8 cellular contexts compared by ENCODE assay signal in genomic region chr14:103109789-103110415, GRCh38. TPM values are rescaled to one million over a fixed set of nuclear protein-coding genes. Genes with fewer than 3 reads are reported as not detected.
DNase-seq lines count a peak whose midpoint lies in the region; ATAC-seq and TF ChIP-seq lines count a peak whose summit lies in the region.
"Had no signal": no experiment of that assay in that cellular context is flagged by ENCODE, and none has a peak within 500 bp of the region (broad histone marks: within the 10 kb centered on the region; RNA-seq: fewer than 3 reads in every experiment).

No MANE protein-coding gene starts in this region.

- peak overlapping the region; percentile 50 to 85 (median 70) for H3K27ac ChIP-seq in Peyer's patch
- no peak overlapping the region for H3K27ac ChIP-seq in CD4-positive, alpha-beta memory T cell (ENCODE audit: low read depth, low read length)
- H3K27ac ChIP-seq: tibial artery had no signal

- peaks cover 6 to 10% of the 10 kb centered on the region in 2 donors for H3K27me3 Mint-ChIP-seq in CD4-positive, alpha-beta memory T cell
- H3K27me3 Mint-ChIP-seq in activated T-helper 2 cell treated with anti-CD3 and anti-CD28 coated beads, Interferon-gamma antibody, Interleukin-2, Interleukin-4, amounts not matched to agents 10 μg/mL and 5 μg/mL and 100 μg/mL, durations not matched to agents 14 hours and 24 hours and 36 hours (ENCODE audit: low read depth), result peaks cover 9% of the 10 kb centered on the region

- no peaks in the 10 kb centered on the region for H3K9me3 ChIP-seq in Peyer's patch
- no peaks in the 10 kb centered on the region for H3K9me3 ChIP-seq in CD4-positive, alpha-beta memory T cell (ENCODE audit: control insufficient read depth in 1 of 2, low read length in 2 of 2)
- H3K9me3 ChIP-seq: tibial artery had no signal

- no peak overlapping the region for H3K4me3 ChIP-seq in Peyer's patch
- H3K4me3 ChIP-seq in CD4-positive, alpha-beta memory T cell (ENCODE audit: low read length in 2 of 2), result no peak overlapping the region
- H3K4me3 ChIP-seq: tibial artery had no signal

- no peak overlapping the region for H3K27ac Mint-ChIP-seq in CD4-positive, alpha-beta memory T cell
- no peak overlapping the region for H3K27ac Mint-ChIP-seq in activated T-helper 2 cell treated with anti-CD3 and anti-CD28 coated beads, Interferon-gamma antibody, Interleukin-2, Interleukin-4, amounts not matched to agents 10 μg/mL and 5 μg/mL and 100 μg/mL, durations not matched to agents 14 hours and 24 hours and 36 hours
- H3K27ac Mint-ChIP-seq: activated B cell treated with CpG ODN at 0.5 μM for 24 hours had no signal

- H3K27me3 ChIP-seq in Peyer's patch, result no peaks in the 10 kb centered on the region
- H3K27me3 ChIP-seq in CD4-positive, alpha-beta memory T cell (ENCODE audit: insufficient read depth, low read length), result no peaks in the 10 kb centered on the region

- intact Hi-C loops in CD4-positive, alpha-beta memory T cell (cut with micrococcal nuclease), result loop anchor here (5.0 kb wide), 1 partner anchor 418 kb away; no protein-coding TSS in a partner anchor
- intact Hi-C loops in activated T-helper 2 cell treated with anti-CD3 and anti-CD28 coated beads, Interferon-gamma antibody, Interleukin-2, Interleukin-4, amounts not matched to agents 10 μg/mL and 5 μg/mL and 100 μg/mL, durations not matched to agents 14 hours and 24 hours and 36 hours (cut with micrococcal nuclease), result loop anchor here (5.0 kb wide), 1 partner anchor 72 kb away; no protein-coding TSS in a partner anchor

- CTCF ChIA-PET in CD4-positive, alpha-beta memory T cell (lab: Charles Lee; ENCODE audit: partially characterized antibody), result no interaction called here

- TF ChIP-seq CTCF in Peyer's patch (IDR thresholded peaks at IDR 0.05), result no peak

- peaks cover 0 to 47% (median 9%) of the 10 kb centered on the region in 4 donors for H3K4me1 ChIP-seq in Peyer's patch
- peaks cover 11% of the 10 kb centered on the region for H3K4me1 ChIP-seq in CD4-positive, alpha-beta memory T cell (ENCODE audit: insufficient read depth, low read length)

- no peak for ATAC-seq in GM18861 (IDR thresholded peaks at IDR 0.05; ENCODE audit: unreplicated experiment)

- peaks cover 3 to 11% (median 9%) of the 10 kb centered on the region in 4 donors for H3K4me1 Mint-ChIP-seq in CD4-positive, alpha-beta memory T cell
- peaks cover 5% of the 10 kb centered on the region for H3K4me1 Mint-ChIP-seq in activated T-helper 2 cell treated with anti-CD3 and anti-CD28 coated beads, Interferon-gamma antibody, Interleukin-2, Interleukin-4, amounts not matched to agents 10 μg/mL and 5 μg/mL and 100 μg/mL, durations not matched to agents 14 hours and 24 hours and 36 hours (ENCODE audit: low read depth)

- H3K9me3 Mint-ChIP-seq in CD4-positive, alpha-beta memory T cell, result no peaks in the 10 kb centered on the region
- no peaks in the 10 kb centered on the region for H3K9me3 Mint-ChIP-seq in activated T-helper 2 cell treated with anti-CD3 and anti-CD28 coated beads, Interferon-gamma antibody, Interleukin-2, Interleukin-4, amounts not matched to agents 10 μg/mL and 5 μg/mL and 100 μg/mL, durations not matched to agents 14 hours and 24 hours and 36 hours
- H3K9me3 Mint-ChIP-seq: activated B cell treated with CpG ODN at 0.5 μM for 24 hours had no signal

- no peaks in the 10 kb centered on the region for H3K36me3 Mint-ChIP-seq in CD4-positive, alpha-beta memory T cell
- H3K36me3 Mint-ChIP-seq in activated T-helper 2 cell treated with anti-CD3 and anti-CD28 coated beads, Interferon-gamma antibody, Interleukin-2, Interleukin-4, amounts not matched to agents 10 μg/mL and 5 μg/mL and 100 μg/mL, durations not matched to agents 14 hours and 24 hours and 36 hours (ENCODE audit: low read depth), result no peaks in the 10 kb centered on the region

- peak; percentile 49 for DNase-seq in AG08395 (ENCODE audit: low spot score)
- no peak for DNase-seq in Peyer's patch
- DNase-seq in islet precursor cell, result peak; percentile 96
- no peak for DNase-seq in CD4-positive, alpha-beta memory T cell
- no peak for DNase-seq in activated T-helper 2 cell treated with anti-CD3 and anti-CD28 coated beads, Interferon-gamma antibody, Interleukin-2, Interleukin-4, amounts not matched to agents 10 μg/mL and 5 μg/mL and 100 μg/mL, durations not matched to agents 14 hours and 24 hours and 36 hours (ENCODE audit: low spot score)
- DNase-seq: activated B cell treated with CpG ODN at 0.5 μM for 24 hours, tibial artery had no signal

- no peak overlapping the region for H3K4me3 Mint-ChIP-seq in CD4-positive, alpha-beta memory T cell
- no peak overlapping the region for H3K4me3 Mint-ChIP-seq in activated T-helper 2 cell treated with anti-CD3 and anti-CD28 coated beads, Interferon-gamma antibody, Interleukin-2, Interleukin-4, amounts not matched to agents 10 μg/mL and 5 μg/mL and 100 μg/mL, durations not matched to agents 14 hours and 24 hours and 36 hours (ENCODE audit: low read depth)
- H3K4me3 Mint-ChIP-seq: activated B cell treated with CpG ODN at 0.5 μM for 24 hours had no signal

- no peak for TF ChIP-seq POLR2A in Peyer's patch (IDR thresholded peaks at IDR 0.05)

- no peaks in the 10 kb centered on the region for H3K36me3 ChIP-seq in Peyer's patch
- no peaks in the 10 kb centered on the region for H3K36me3 ChIP-seq in CD4-positive, alpha-beta memory T cell (ENCODE audit: insufficient read depth, low read length)
- H3K36me3 ChIP-seq: tibial artery had no signal

- POLR2A ChIA-PET in CD4-positive, alpha-beta memory T cell (lab: Charles Lee; ENCODE audit: partially characterized antibody), result no interaction called here

RNA-seq across cellular contexts. Expression of gene TNFAIP2, which starts 13.4 kb away (rescaled TPM):
- 10 to 100 TPM; 10.5 to 94.9 (median 31.1) TPM for total RNA-seq in Peyer's patch
- total RNA-seq in CD4-positive, alpha-beta memory T cell, result 1 to 10 TPM; 5.1 to 5.8 TPM
- not detected for polyA plus RNA-seq in CD4-positive, alpha-beta memory T cell
- 0.64 and 1.0 TPM in 2 replicates for total RNA-seq in activated T-helper 2 cell treated with anti-CD3 and anti-CD28 coated beads, Interferon-gamma antibody, Interleukin-2, Interleukin-4, amounts not matched to agents 10 μg/mL and 5 μg/mL and 100 μg/mL, durations not matched to agents 14 hours and 24 hours and 36 hours

RNA-seq across cellular contexts. Expression of gene EXOC3L4, which starts 15.4 kb away (rescaled TPM):
- 10 to 100 TPM; 20.6 to 69.5 (median 34.1) TPM for total RNA-seq in Peyer's patch
- total RNA-seq in CD4-positive, alpha-beta memory T cell, result not detected
- polyA plus RNA-seq in CD4-positive, alpha-beta memory T cell, result not detected
- not detected in 2 replicates for total RNA-seq in activated T-helper 2 cell treated with anti-CD3 and anti-CD28 coated beads, Interferon-gamma antibody, Interleukin-2, Interleukin-4, amounts not matched to agents 10 μg/mL and 5 μg/mL and 100 μg/mL, durations not matched to agents 14 hours and 24 hours and 36 hours
- total RNA-seq: activated B cell treated with CpG ODN at 0.5 μM for 24 hours had no signal

RNA-seq across cellular contexts. Expression of gene LBHD2, which starts 25.9 kb away (rescaled TPM):
- total RNA-seq in Peyer's patch, result not detected
- total RNA-seq in CD4-positive, alpha-beta memory T cell, result not detected
- not detected for polyA plus RNA-seq in CD4-positive, alpha-beta memory T cell
- total RNA-seq in activated T-helper 2 cell treated with anti-CD3 and anti-CD28 coated beads, Interferon-gamma antibody, Interleukin-2, Interleukin-4, amounts not matched to agents 10 μg/mL and 5 μg/mL and 100 μg/mL, durations not matched to agents 14 hours and 24 hours and 36 hours, result not detected in 2 replicates
- total RNA-seq: activated B cell treated with CpG ODN at 0.5 μM for 24 hours had no signal

RNA-seq across cellular contexts. Expression of gene CDC42BPB, which starts 52.6 kb away (rescaled TPM):
- 100 to 1,000 TPM; 145 to 255 (median 197) TPM for total RNA-seq in Peyer's patch
- total RNA-seq in CD4-positive, alpha-beta memory T cell, result 1 to 10 TPM; 7.5 to 8.4 TPM
- under 1 TPM; 0.02 to 0.80 TPM for polyA plus RNA-seq in CD4-positive, alpha-beta memory T cell
- total RNA-seq in activated T-helper 2 cell treated with anti-CD3 and anti-CD28 coated beads, Interferon-gamma antibody, Interleukin-2, Interleukin-4, amounts not matched to agents 10 μg/mL and 5 μg/mL and 100 μg/mL, durations not matched to agents 14 hours and 24 hours and 36 hours, result 2.3 and 3.5 TPM in 2 replicates

Comparison
In these comparisons a context has a peak if more than half of its experiments do, and no peak if none do; other contexts are left out.
1. DNase-seq: peak in AG08395 (single experiment) and islet precursor cell (single experiment); none in Peyer's patch (0 of 3), CD4-positive, alpha-beta memory T cell (0 of 5) and activated T-helper 2 cell treated with anti-CD3 and anti-CD28 coated beads, Interferon-gamma antibody, Interleukin-2, Interleukin-4, amounts not matched to agents 10 μg/mL and 5 μg/mL and 100 μg/mL, durations not matched to agents 14 hours and 24 hours and 36 hours (single experiment).
2. RNA of gene EXOC3L4, which starts 15.4 kb away (total RNA-seq): 20.6 to 69.5 TPM in Peyer's patch; not detected in CD4-positive, alpha-beta memory T cell and not detected in activated T-helper 2 cell treated with anti-CD3 and anti-CD28 coated beads, Interferon-gamma antibody, Interleukin-2, Interleukin-4, amounts not matched to agents 10 μg/mL and 5 μg/mL and 100 μg/mL, durations not matched to agents 14 hours and 24 hours and 36 hours; every median in the first group is over 10 times any median in the second.